ENCODE assay signal across 8 cellular contexts in genomic region chr20:33719989-33720709, GRCh38. TPM values are rescaled to one million over a fixed set of nuclear protein-coding genes. Genes with fewer than 3 reads are reported as not detected.
A peak's percentile ranks its signal among the peaks of the same experiment; 100 is the strongest.
DNase-seq lines count a peak whose midpoint lies in the region; ATAC-seq and TF ChIP-seq lines count a peak whose summit lies in the region.

A gene with protein sequence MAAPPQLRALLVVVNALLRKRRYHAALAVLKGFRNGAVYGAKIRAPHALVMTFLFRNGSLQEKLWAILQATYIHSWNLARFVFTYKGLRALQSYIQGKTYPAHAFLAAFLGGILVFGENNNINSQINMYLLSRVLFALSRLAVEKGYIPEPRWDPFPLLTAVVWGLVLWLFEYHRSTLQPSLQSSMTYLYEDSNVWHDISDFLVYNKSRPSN (minus strand): TSS chr20:33720310. CDS start chr20:33720207, 103 bp downstream.

- no peaks in the 10 kb centered on the region for H3K27me3 Mint-ChIP-seq in natural killer cell (ENCODE audit: low read depth in 2 of 2)

- H3K9me3 Mint-ChIP-seq in natural killer cell = peaks cover 3% of the 10 kb centered on the region in 2 donors

- H3K27me3 ChIP-seq in RWPE2 (ENCODE audit: insufficient read depth, poor library complexity, severe bottlenecking) = no peaks in the 10 kb centered on the region

- H3K9me3 ChIP-seq in KOPT-K1 (ENCODE audit: insufficient read depth, low read length, poor library complexity, severe bottlenecking) (no peaks in the 10 kb centered on the region), RWPE2 (ENCODE audit: severe bottlenecking) (no peaks in the 10 kb centered on the region)

- H3K4me1 ChIP-seq in RWPE2 (ENCODE audit: insufficient read depth, poor library complexity, severe bottlenecking) = no peaks in the 10 kb centered on the region

- H3K4me1 Mint-ChIP-seq in natural killer cell = peaks cover 20 to 21% of the 10 kb centered on the region in 2 donors

- H3K27ac ChIP-seq in KOPT-K1 (ENCODE audit: low read depth, low read length, poor library complexity, severe bottlenecking) = peak within 1 kb of the TSS; percentile 78
- H3K27ac ChIP-seq in RWPE2 (ENCODE audit: poor library complexity, severe bottlenecking) = no peak within 1 kb of the TSS

- H3K27ac Mint-ChIP-seq in natural killer cell = peak within 1 kb of the TSS; percentile 87 to 90

- intact Hi-C loops in natural killer cell (cut with micrococcal nuclease) = loop anchor here (1.0 kb wide), 3 partner anchors 12 to 91 kb away; partner anchors contain the start of genes CHMP4B and E2F1

- H3K36me3 ChIP-seq in KOPT-K1 (ENCODE audit: insufficient read depth, low read length) (no peaks in the 10 kb centered on the region; the same call in 1 of the 2 replicates), RWPE2 (ENCODE audit: low read depth) (no peaks in the 10 kb centered on the region)

- H3K36me3 Mint-ChIP-seq in natural killer cell = no peaks in the 10 kb centered on the region

- peak within 1 kb of the TSS; percentile 92 for H3K4me3 Mint-ChIP-seq in natural killer cell

- TF ChIP-seq CTCF in RWPE2 (IDR thresholded peaks at IDR 0.05; ENCODE audit: poor library complexity, severe bottlenecking) (no peak), fibroblast of pulmonary artery (IDR thresholded peaks at IDR 0.05; ENCODE audit: low read length, missing control alignments) (no peak), natural killer cell (IDR thresholded peaks at IDR 0.05) (no peak)

- peak within 1 kb of the TSS; percentile 72 for H3K4me3 ChIP-seq in RWPE2 (ENCODE audit: severe bottlenecking)
- H3K4me3 ChIP-seq in fibroblast of pulmonary artery (replicated peaks; ENCODE audit: low read depth, low read length) = peak within 1 kb of the TSS; percentile 76

- ATAC-seq in GM21825 (IDR thresholded peaks at IDR 0.05; ENCODE audit: unreplicated experiment) (peak; percentile 92), RWPE2 (ENCODE audit: low read depth) (peak; percentile 98), natural killer cell (peak; percentile 93 to 98 (median 95))

- DNase-seq in DMS79 treated with DMSO at 0.1 percent for 48 hours (lab: John Stamatoyannopoulos, UW) (peak; percentile 94), RWPE2 (ENCODE audit: low spot score) (peak; percentile 98), fibroblast of pulmonary artery (ENCODE audit: low read depth) (peak; percentile 99), natural killer cell (peak; percentile 83)
- peak; percentile 75 for DNase-seq in activated T-helper 9 cell treated with anti-CD3 and anti-CD28 coated beads, Interleukin-2, amount 50 U/mL, for 16 hours (ENCODE audit: low read depth)
- peak; percentile 86 for DNase-seq in stimulated activated naive CD4-positive, alpha-beta T cell treated with Interleukin-2 at 50 U/mL for 16 hours (lab: John Stamatoyannopoulos, UW)

RNA-seq across cellular contexts. Expression of the gene that starts here (rescaled TPM):
- 1 to 10 TPM; 4.7 to 6.6 (median 6.2) TPM for total RNA-seq in natural killer cell
